Comparison of ENCODE assay signal across 1 cellular context in the genomic region with DNA sequence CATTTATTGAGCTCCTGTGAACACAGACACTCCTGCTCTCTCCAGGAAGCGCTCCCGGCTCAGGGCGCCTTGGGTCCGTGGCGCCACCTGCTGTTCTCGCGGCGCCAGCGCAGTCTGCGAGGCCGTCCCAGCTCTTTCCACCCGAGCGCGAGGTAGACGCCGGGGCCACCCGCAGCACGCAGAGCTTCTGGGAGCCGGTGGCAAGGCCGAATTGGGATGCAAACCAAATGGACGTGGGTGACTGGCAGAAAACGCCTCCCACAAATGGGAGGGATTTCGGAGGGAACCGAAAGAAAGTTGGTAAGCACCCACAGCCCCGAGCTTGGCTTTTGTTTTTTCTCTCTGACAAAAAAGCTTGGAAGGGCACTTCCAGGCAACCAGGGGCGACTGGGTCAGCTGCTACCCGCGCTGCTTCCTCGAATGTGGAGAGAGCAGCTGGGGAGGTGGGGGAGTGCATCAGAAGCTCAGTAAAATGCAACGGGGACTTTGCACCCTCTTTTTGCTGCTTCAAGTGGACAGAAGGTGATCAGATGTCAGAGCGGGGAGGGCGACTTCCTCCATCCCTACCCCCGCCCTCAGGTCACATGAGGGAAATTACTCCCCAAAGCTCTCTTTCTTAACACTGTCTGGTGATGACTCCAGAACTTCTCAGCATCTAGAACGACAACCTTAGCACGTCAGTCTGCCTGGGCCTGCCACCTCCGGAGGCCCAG.
TF ChIP-seq lines count a peak whose summit lies in the region.

No MANE protein-coding gene starts in this region.

TF ChIP-seq in HepG2, 621 proteins besides CTCF, POLR2A, EP300 and RAD21 (continued from another document and continues in another):
- TF ChIP-seq, protein P1, sequence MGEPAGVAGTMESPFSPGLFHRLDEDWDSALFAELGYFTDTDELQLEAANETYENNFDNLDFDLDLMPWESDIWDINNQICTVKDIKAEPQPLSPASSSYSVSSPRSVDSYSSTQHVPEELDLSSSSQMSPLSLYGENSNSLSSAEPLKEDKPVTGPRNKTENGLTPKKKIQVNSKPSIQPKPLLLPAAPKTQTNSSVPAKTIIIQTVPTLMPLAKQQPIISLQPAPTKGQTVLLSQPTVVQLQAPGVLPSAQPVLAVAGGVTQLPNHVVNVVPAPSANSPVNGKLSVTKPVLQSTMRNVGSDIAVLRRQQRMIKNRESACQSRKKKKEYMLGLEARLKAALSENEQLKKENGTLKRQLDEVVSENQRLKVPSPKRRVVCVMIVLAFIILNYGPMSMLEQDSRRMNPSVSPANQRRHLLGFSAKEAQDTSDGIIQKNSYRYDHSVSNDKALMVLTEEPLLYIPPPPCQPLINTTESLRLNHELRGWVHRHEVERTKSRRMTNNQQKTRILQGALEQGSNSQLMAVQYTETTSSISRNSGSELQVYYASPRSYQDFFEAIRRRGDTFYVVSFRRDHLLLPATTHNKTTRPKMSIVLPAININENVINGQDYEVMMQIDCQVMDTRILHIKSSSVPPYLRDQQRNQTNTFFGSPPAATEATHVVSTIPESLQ (CRISPR knock-in tag; conservative IDR thresholded peaks at IDR 0.05): no peak
- TF ChIP-seq PCBP1 (IDR thresholded peaks at IDR 0.05; ENCODE audit: borderline replicate concordance, low read depth, low read length): no peak
- TF ChIP-seq HDAC6 (IDR thresholded peaks at IDR 0.05; ENCODE audit: low read depth, low read length): no peak
- TF ChIP-seq, protein P2, sequence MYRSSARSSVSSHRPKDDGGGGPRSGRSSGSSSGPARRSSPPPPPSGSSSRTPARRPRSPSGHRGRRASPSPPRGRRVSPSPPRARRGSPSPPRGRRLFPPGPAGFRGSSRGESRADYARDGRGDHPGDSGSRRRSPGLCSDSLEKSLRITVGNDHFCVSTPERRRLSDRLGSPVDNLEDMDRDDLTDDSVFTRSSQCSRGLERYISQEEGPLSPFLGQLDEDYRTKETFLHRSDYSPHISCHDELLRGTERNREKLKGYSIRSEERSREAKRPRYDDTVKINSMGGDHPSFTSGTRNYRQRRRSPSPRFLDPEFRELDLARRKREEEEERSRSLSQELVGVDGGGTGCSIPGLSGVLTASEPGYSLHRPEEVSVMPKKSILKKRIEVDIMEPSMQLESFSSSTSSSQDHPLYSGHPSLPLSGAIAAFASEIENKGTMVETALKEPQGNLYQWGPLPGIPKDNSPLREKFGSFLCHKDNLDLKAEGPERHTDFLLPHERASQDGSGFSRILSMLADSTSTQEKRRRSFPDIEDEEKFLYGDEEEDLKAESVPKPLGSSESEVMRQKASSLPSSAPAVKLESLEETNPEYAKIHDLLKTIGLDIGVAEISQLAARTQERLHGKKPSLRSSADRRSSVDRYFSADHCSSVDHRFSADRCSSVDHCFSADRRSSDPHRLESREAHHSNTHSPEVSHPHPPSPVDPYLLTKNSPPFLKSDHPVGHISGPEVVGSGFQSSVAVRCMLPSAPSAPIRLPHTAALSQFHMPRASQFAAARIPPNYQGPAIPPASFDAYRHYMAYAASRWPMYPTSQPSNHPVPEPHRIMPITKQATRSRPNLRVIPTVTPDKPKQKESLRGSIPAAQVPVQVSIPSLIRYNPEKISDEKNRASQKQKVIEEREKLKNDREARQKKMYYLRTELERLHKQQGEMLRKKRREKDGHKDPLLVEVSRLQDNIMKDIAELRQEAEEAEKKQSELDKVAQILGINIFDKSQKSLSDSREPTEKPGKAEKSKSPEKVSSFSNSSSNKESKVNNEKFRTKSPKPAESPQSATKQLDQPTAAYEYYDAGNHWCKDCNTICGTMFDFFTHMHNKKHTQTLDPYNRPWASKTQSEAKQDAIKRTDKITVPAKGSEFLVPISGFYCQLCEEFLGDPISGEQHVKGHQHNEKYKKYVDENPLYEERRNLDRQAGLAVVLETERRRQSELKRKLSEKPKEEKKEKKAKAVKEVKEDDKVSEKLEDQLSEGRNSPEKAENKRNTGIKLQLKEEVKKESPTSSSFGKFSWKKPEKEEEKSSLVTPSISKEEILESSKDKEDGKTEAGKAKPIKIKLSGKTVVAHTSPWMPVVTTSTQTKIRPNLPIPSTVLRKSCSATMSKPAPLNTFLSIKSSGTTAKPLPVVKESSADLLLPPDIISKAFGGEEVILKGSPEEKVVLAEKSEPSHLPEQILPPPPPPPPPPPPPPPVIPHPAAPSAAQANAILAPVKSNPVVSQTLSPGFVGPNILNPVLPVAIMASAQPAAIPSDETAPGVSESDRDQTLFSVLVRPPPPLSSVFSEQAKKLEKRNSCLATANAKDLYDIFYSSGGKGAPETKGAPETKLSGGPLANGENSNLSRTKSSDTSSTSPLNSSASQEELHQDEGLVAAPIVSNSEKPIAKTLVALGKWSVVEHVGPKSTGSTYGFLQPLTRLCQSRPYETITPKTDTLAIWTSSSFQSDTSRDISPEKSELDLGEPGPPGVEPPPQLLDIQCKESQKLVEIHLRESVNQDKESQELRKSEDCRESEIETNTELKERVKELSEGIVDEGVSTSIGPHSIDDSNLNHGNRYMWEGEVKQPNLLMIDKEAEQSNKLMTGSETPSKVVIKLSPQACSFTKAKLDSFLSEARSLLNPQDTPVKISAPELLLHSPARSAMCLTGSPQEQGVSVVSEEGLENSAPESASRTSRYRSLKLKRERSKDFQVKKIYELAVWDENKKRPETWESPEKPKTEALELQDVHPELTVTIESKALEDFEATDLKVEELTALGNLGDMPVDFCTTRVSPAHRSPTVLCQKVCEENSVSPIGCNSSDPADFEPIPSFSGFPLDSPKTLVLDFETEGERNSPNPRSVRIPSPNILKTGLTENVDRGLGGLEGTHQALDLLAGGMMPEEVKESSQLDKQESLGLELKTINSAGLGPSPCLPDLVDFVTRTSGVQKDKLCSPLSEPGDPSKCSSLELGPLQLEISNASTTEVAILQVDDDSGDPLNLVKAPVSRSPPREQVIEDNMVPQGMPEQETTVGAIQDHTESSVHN (CRISPR knock-in tag; IDR thresholded peaks at IDR 0.05): no peak
- no peak for TF ChIP-seq ZNF160 (CRISPR knock-in tag; IDR thresholded peaks at IDR 0.05)
- TF ChIP-seq SOX5 (CRISPR knock-in tag; IDR thresholded peaks at IDR 0.05; ENCODE audit: borderline replicate concordance): peak; percentile 41
- TF ChIP-seq SMYD3 (CRISPR knock-in tag; IDR thresholded peaks at IDR 0.05): no peak
- TF ChIP-seq, protein P3, sequence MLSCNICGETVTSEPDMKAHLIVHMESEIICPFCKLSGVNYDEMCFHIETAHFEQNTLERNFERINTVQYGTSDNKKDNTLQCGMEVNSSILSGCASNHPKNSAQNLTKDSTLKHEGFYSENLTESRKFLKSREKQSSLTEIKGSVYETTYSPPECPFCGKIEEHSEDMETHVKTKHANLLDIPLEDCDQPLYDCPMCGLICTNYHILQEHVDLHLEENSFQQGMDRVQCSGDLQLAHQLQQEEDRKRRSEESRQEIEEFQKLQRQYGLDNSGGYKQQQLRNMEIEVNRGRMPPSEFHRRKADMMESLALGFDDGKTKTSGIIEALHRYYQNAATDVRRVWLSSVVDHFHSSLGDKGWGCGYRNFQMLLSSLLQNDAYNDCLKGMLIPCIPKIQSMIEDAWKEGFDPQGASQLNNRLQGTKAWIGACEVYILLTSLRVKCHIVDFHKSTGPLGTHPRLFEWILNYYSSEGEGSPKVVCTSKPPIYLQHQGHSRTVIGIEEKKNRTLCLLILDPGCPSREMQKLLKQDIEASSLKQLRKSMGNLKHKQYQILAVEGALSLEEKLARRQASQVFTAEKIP (CRISPR knock-in tag; IDR thresholded peaks at IDR 0.05; ENCODE audit: borderline replicate concordance): no peak
- TF ChIP-seq, protein P4, sequence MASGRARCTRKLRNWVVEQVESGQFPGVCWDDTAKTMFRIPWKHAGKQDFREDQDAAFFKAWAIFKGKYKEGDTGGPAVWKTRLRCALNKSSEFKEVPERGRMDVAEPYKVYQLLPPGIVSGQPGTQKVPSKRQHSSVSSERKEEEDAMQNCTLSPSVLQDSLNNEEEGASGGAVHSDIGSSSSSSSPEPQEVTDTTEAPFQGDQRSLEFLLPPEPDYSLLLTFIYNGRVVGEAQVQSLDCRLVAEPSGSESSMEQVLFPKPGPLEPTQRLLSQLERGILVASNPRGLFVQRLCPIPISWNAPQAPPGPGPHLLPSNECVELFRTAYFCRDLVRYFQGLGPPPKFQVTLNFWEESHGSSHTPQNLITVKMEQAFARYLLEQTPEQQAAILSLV (CRISPR knock-in tag; IDR thresholded peaks at IDR 0.05; ENCODE audit: borderline replicate concordance): peak; percentile 75; the same call in 1 of the 2 replicates
- no peak for TF ChIP-seq ATF7 (IDR thresholded peaks at IDR 0.05)
- no peak for TF ChIP-seq ATF7 (CRISPR knock-in tag; IDR thresholded peaks at IDR 0.05)
- TF ChIP-seq, protein P5, sequence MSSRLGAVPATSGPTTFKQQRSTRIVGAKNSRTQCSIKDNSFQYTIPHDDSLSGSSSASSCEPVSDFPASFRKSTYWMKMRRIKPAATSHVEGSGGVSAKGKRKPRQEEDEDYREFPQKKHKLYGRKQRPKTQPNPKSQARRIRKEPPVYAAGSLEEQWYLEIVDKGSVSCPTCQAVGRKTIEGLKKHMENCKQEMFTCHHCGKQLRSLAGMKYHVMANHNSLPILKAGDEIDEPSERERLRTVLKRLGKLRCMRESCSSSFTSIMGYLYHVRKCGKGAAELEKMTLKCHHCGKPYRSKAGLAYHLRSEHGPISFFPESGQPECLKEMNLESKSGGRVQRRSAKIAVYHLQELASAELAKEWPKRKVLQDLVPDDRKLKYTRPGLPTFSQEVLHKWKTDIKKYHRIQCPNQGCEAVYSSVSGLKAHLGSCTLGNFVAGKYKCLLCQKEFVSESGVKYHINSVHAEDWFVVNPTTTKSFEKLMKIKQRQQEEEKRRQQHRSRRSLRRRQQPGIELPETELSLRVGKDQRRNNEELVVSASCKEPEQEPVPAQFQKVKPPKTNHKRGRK (CRISPR knock-in tag; IDR thresholded peaks at IDR 0.05): no peak
- TF ChIP-seq RELA (CRISPR knock-in tag; IDR thresholded peaks at IDR 0.05): 0 out of 2 replicates have a peak, but pooled peaks have one; percentile 76
- no peak for TF ChIP-seq ONECUT2 (CRISPR knock-in tag; IDR thresholded peaks at IDR 0.05)
- TF ChIP-seq, protein P6, sequence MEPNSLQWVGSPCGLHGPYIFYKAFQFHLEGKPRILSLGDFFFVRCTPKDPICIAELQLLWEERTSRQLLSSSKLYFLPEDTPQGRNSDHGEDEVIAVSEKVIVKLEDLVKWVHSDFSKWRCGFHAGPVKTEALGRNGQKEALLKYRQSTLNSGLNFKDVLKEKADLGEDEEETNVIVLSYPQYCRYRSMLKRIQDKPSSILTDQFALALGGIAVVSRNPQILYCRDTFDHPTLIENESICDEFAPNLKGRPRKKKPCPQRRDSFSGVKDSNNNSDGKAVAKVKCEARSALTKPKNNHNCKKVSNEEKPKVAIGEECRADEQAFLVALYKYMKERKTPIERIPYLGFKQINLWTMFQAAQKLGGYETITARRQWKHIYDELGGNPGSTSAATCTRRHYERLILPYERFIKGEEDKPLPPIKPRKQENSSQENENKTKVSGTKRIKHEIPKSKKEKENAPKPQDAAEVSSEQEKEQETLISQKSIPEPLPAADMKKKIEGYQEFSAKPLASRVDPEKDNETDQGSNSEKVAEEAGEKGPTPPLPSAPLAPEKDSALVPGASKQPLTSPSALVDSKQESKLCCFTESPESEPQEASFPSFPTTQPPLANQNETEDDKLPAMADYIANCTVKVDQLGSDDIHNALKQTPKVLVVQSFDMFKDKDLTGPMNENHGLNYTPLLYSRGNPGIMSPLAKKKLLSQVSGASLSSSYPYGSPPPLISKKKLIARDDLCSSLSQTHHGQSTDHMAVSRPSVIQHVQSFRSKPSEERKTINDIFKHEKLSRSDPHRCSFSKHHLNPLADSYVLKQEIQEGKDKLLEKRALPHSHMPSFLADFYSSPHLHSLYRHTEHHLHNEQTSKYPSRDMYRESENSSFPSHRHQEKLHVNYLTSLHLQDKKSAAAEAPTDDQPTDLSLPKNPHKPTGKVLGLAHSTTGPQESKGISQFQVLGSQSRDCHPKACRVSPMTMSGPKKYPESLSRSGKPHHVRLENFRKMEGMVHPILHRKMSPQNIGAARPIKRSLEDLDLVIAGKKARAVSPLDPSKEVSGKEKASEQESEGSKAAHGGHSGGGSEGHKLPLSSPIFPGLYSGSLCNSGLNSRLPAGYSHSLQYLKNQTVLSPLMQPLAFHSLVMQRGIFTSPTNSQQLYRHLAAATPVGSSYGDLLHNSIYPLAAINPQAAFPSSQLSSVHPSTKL (CRISPR knock-in tag; IDR thresholded peaks at IDR 0.05): peak; percentile 72
- no peak for TF ChIP-seq NBN (conservative IDR thresholded peaks at IDR 0.05)
- peak; percentile 43; the same call in 1 of the 2 replicates for TF ChIP-seq SAFB2 (CRISPR knock-in tag; IDR thresholded peaks at IDR 0.05; ENCODE audit: borderline replicate concordance, low read depth)
- 0 out of 2 replicates have a peak, but pooled peaks have one; percentile 70 for TF ChIP-seq MIXL1 (CRISPR knock-in tag; IDR thresholded peaks at IDR 0.05)
- TF ChIP-seq YEATS4 (CRISPR knock-in tag; IDR thresholded peaks at IDR 0.05; ENCODE audit: borderline replicate concordance): peak; percentile 67; the same call in 1 of the 2 replicates
- no peak for TF ChIP-seq ARID2 (CRISPR knock-in tag; IDR thresholded peaks at IDR 0.05; ENCODE audit: borderline replicate concordance)
- peak; percentile 26; the same call in 1 of the 2 replicates for TF ChIP-seq RFXAP (CRISPR knock-in tag; IDR thresholded peaks at IDR 0.05; ENCODE audit: borderline replicate concordance)
- peak; percentile 49 for TF ChIP-seq ZFY (CRISPR knock-in tag; IDR thresholded peaks at IDR 0.05)
- no peak for TF ChIP-seq MLLT10 (CRISPR knock-in tag; IDR thresholded peaks at IDR 0.05)
- peak; percentile 39; the same call in 1 of the 2 replicates for TF ChIP-seq KMT2B (CRISPR knock-in tag; IDR thresholded peaks at IDR 0.05)
- peak; percentile 39; the same call in 1 of the 2 replicates for TF ChIP-seq HES4 (CRISPR knock-in tag; IDR thresholded peaks at IDR 0.05; ENCODE audit: borderline replicate concordance)
- no peak for TF ChIP-seq ZNF720 (CRISPR knock-in tag; IDR thresholded peaks at IDR 0.05)
- peak; percentile 84 for TF ChIP-seq JARID2 (CRISPR knock-in tag; IDR thresholded peaks at IDR 0.05; ENCODE audit: insufficient replicate concordance)
- TF ChIP-seq, protein P7, sequence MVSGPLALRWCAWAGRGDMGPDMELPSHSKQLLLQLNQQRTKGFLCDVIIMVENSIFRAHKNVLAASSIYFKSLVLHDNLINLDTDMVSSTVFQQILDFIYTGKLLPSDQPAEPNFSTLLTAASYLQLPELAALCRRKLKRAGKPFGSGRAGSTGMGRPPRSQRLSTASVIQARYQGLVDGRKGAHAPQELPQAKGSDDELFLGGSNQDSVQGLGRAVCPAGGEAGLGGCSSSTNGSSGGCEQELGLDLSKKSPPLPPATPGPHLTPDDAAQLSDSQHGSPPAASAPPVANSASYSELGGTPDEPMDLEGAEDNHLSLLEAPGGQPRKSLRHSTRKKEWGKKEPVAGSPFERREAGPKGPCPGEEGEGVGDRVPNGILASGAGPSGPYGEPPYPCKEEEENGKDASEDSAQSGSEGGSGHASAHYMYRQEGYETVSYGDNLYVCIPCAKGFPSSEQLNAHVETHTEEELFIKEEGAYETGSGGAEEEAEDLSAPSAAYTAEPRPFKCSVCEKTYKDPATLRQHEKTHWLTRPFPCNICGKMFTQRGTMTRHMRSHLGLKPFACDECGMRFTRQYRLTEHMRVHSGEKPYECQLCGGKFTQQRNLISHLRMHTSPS (CRISPR knock-in tag; IDR thresholded peaks at IDR 0.05; ENCODE audit: low read depth): peak; percentile 69; the same call in 1 of the 2 replicates
